ENCODE assay signal across 18 cellular contexts in genomic region chr5:78630047-78630446, GRCh38. TPM values are rescaled to one million over a fixed set of nuclear protein-coding genes. Genes with fewer than 3 reads are reported as not detected.
DNase-seq lines count a peak whose midpoint lies in the region; ATAC-seq, FAIRE-seq and TF ChIP-seq lines count a peak whose summit lies in the region.
"Had no signal": no experiment of that assay in that cellular context is flagged by ENCODE, and none has a peak within 500 bp of the region (broad histone marks: within the 10 kb centered on the region; RNA-seq: fewer than 3 reads in every experiment).

No MANE protein-coding gene starts in this region.

- H3K27ac ChIP-seq in HepG2 (ENCODE audit: extremely low read length, insufficient read depth, low read length) (no peak overlapping the region), right lobe of liver (no peak overlapping the region), osteoblast (ENCODE audit: low read depth, low read length) (no peak overlapping the region), OCI-LY7 (ENCODE audit: low read depth, low read length, poor library complexity, severe bottlenecking) (no peak overlapping the region)
- H3K27ac ChIP-seq: GM23248 had no signal

- peaks cover 24 to 80% of the 10 kb centered on the region in 2 experiments for H3K36me3 ChIP-seq in HepG2 (replicated peaks in 1 of 2; ENCODE audit: control insufficient read depth in 1 of 2, insufficient read depth in 2 of 2, low read length in 2 of 2)
- H3K36me3 ChIP-seq in right lobe of liver = no peaks in the 10 kb centered on the region
- peaks cover 31% of the 10 kb centered on the region for H3K36me3 ChIP-seq in osteoblast (ENCODE audit: insufficient read depth, low read length)
- H3K36me3 ChIP-seq in OCI-LY7 (ENCODE audit: insufficient read depth, low read length) = peaks cover 89% of the 10 kb centered on the region

- in situ Hi-C loops in HepG2 (cut with HindIII; ENCODE audit: extremely low pct_ligation_motif_present, low pct_unique_long_range_greater_than_20kb) = no loop called here

- H3K79me2 ChIP-seq in HepG2 (ENCODE audit: insufficient read depth, low read length) (peaks cover 35% of the 10 kb centered on the region), osteoblast (ENCODE audit: insufficient read depth, low read length) (peaks cover 63% of the 10 kb centered on the region), OCI-LY7 (ENCODE audit: insufficient read depth, low read depth, low read length) (no peaks in the 10 kb centered on the region)

- no peaks in the 10 kb centered on the region for H3K9me3 Mint-ChIP-seq in nephron
- H3K9me3 Mint-ChIP-seq: CD4-positive, alpha-beta T cell had no signal

- no peak overlapping the region for H2AFZ ChIP-seq in HepG2 (ENCODE audit: low read length)
- no peak overlapping the region for H2AFZ ChIP-seq in osteoblast (ENCODE audit: low read length)
- H2AFZ ChIP-seq in OCI-LY7 (ENCODE audit: low read length) = no peak overlapping the region
- H2AFZ ChIP-seq: GM23248 had no signal

- no peak for TF ChIP-seq POLR2A in HepG2 (IDR thresholded peaks at IDR 0.05; ENCODE audit: insufficient read depth in 1 of 2, low read depth in 2 of 2, low read length in 2 of 2)
- no peak for TF ChIP-seq POLR2A in right lobe of liver (IDR thresholded peaks at IDR 0.05)

- no peaks in the 10 kb centered on the region for H3K9me3 ChIP-seq in HepG2 (ENCODE audit: low read length)
- no peaks in the 10 kb centered on the region for H3K9me3 ChIP-seq in right lobe of liver
- H3K9me3 ChIP-seq in osteoblast (ENCODE audit: low read depth, low read length) = no peaks in the 10 kb centered on the region
- H3K9me3 ChIP-seq in OCI-LY7 (ENCODE audit: low read length) = no peaks in the 10 kb centered on the region

- 98% methylated on average over 5 of the region's 6 CpGs for WGBS in HepG2 (ENCODE audit: low lambda C conversion rate)
- WGBS in right lobe of liver (ENCODE audit: insufficient coverage, low coverage, low lambda C conversion rate, missing lambda C conversion rate) = 85% methylated on average over 3 of the region's 6 CpGs

- H3K4me1 ChIP-seq in HepG2 (ENCODE audit: insufficient read depth, low read length) (peaks cover 21% of the 10 kb centered on the region), right lobe of liver (no peaks in the 10 kb centered on the region), osteoblast (ENCODE audit: insufficient read depth, low read length) (peaks cover 34% of the 10 kb centered on the region), OCI-LY7 (ENCODE audit: insufficient read depth, low read length, poor library complexity, severe bottlenecking) (peaks cover 14% of the 10 kb centered on the region)

- BruUV-seq in HepG2 (replicated peaks; lab: Mats Ljungman, UMichigan) = TSS peak; percentile 8
- no TSS peak for BruUV-seq in OCI-LY7 (replicated peaks; lab: Mats Ljungman, UMichigan)

- CTCF ChIA-PET in HepG2 (lab: Yijun Ruan, JAX; ENCODE audit: low intra/inter-chr PET ratio, low total read pairs) = no interaction called here
- CTCF ChIA-PET in OCI-LY7 (lab: Charles Lee; ENCODE audit: unreplicated experiment) = no interaction called here

- FAIRE-seq in HepG2 (lab: Jason Lieb, UNC) = no peak
- FAIRE-seq: GM12892 had no signal

- H3K27me3 Mint-ChIP-seq in nephron (ENCODE audit: low read depth) = peaks cover 4% of the 10 kb centered on the region

- intact Hi-C loops in HepG2 (cut with micrococcal nuclease; ENCODE audit: unreplicated experiment) (no loop called here), right lobe of liver (cut with DNase I) (no loop called here), OCI-LY7 (cut with micrococcal nuclease; ENCODE audit: unreplicated experiment) (no loop called here), left colon (cut with DNase I, micrococcal nuclease) (no loop called here)

- DNase-seq in HepG2 (ENCODE audit: low spot score) (no peak), right lobe of liver (no peak), RPMI7951 (ENCODE audit: low read depth) (peak; percentile 77), osteoblast (ENCODE audit: insufficient read length, low spot score, missing footprints) (no peak), hypothalamus (lab: John Stamatoyannopoulos, UW) (no peak), OCI-LY7 (ENCODE audit: low spot score) (no peak), left colon (no peak)
- DNase-seq: 8988T; AML-193; C1 segment of cervical spinal cord; CD4-positive, alpha-beta T cell; DMS79; EL; GDM1; GM23248; H7 had no signal

- no peak overlapping the region for H3K4me2 ChIP-seq in HepG2 (ENCODE audit: low read depth, low read length)
- H3K4me2 ChIP-seq in osteoblast (ENCODE audit: insufficient read depth, low read length) = no peak overlapping the region
- no peak overlapping the region for H3K4me2 ChIP-seq in OCI-LY7 (ENCODE audit: low read length)

- peak overlapping the region; percentile 79 to 92 (median 89) for H3K27ac Mint-ChIP-seq in nephron
- H3K27ac Mint-ChIP-seq: CD4-positive, alpha-beta T cell had no signal

- H3K9me2 ChIP-seq in OCI-LY7 (ENCODE audit: insufficient read depth, low read length) = no peaks in the 10 kb centered on the region

- H3K9ac ChIP-seq in HepG2 (ENCODE audit: insufficient read depth, low read depth, low read length) = no peak overlapping the region
- H3K9ac ChIP-seq: GM23248 had no signal

- POLR2A ChIA-PET in HepG2 (lab: Yijun Ruan, JAX) = no interaction called here
- POLR2A ChIA-PET in OCI-LY7 (lab: Charles Lee) = interaction anchor here (0.7 kb wide), 1 partner anchor 703 kb away, joined by 3 read pairs; no protein-coding TSS in a partner anchor

- H4K20me1 ChIP-seq in HepG2 (ENCODE audit: insufficient read depth, low read length) (no peaks in the 10 kb centered on the region), osteoblast (ENCODE audit: insufficient read depth, low read length) (peaks cover 18% of the 10 kb centered on the region), OCI-LY7 (ENCODE audit: insufficient read depth, low read length) (no peaks in the 10 kb centered on the region)

- TF ChIP-seq CTCF in HepG2 (CRISPR knock-in tag; IDR thresholded peaks at IDR 0.05) (no peak), right lobe of liver (IDR thresholded peaks at IDR 0.05) (no peak), nephron (IDR thresholded peaks at IDR 0.05; ENCODE audit: unreplicated experiment in 3 of 3) (no peak), osteoblast (IDR thresholded peaks at IDR 0.05; ENCODE audit: extremely low read depth, low read depth, low read length) (no peak), OCI-LY7 (conservative IDR thresholded peaks at IDR 0.05; ENCODE audit: low read length) (no peak)

- no peak overlapping the region for H3K4me3 ChIP-seq in HepG2 (replicated peaks in 1 of 3; ENCODE audit: insufficient read depth in 1 of 3, low read depth in 2 of 3, low read length in 3 of 3)
- H3K4me3 ChIP-seq in right lobe of liver = no peak overlapping the region
- no peak overlapping the region for H3K4me3 ChIP-seq in osteoblast (ENCODE audit: insufficient read depth, low read length)
- no peak overlapping the region for H3K4me3 ChIP-seq in OCI-LY7 (ENCODE audit: low read depth, low read length, poor library complexity, severe bottlenecking)
- H3K4me3 ChIP-seq: GM23248 had no signal

- ATAC-seq in HepG2 (no peak), right lobe of liver (no peak), left colon (no peak)

- H3K27me3 ChIP-seq in HepG2 (ENCODE audit: control insufficient read depth in 1 of 2, insufficient read depth in 2 of 2, low read length in 2 of 2) (no peaks in the 10 kb centered on the region), right lobe of liver (no peaks in the 10 kb centered on the region), osteoblast (ENCODE audit: insufficient read depth, low read length) (no peaks in the 10 kb centered on the region)

- no peak for TF ChIP-seq EP300 in HepG2 (IDR thresholded peaks at IDR 0.05; ENCODE audit: low read depth in 2 of 2, low read length in 2 of 2)
- TF ChIP-seq EP300 in HepG2 (CRISPR knock-in tag; IDR thresholded peaks at IDR 0.05; ENCODE audit: borderline replicate concordance) = no peak

- H3K36me3 Mint-ChIP-seq in nephron (ENCODE audit: low read depth) = peaks cover 77% of the 10 kb centered on the region

- TF ChIP-seq RAD21 in HepG2 (CRISPR knock-in tag; IDR thresholded peaks at IDR 0.05) = no peak

- H3K4me3 Mint-ChIP-seq in nephron = no peak overlapping the region
- H3K4me3 Mint-ChIP-seq: CD4-positive, alpha-beta T cell had no signal

- H3K4me1 Mint-ChIP-seq in nephron = peaks cover 72% of the 10 kb centered on the region

TF ChIP-seq in HepG2, 621 proteins besides CTCF, POLR2A, EP300 and RAD21 (continues in another document):
- TF ChIP-seq CHCHD3 (CRISPR knock-in tag; IDR thresholded peaks at IDR 0.05) = no peak
- no peak for TF ChIP-seq ZC3H13 (CRISPR knock-in tag; IDR thresholded peaks at IDR 0.05)

RNA-seq across cellular contexts. Expression of gene LHFPL2, which starts 18.5 kb away (rescaled TPM):
- total RNA-seq in HepG2 (2016; rRNA removed; fragmentation: Illumina TruSeq; extraction: Trizol) (20.0 TPM in 2 replicates), right lobe of liver (10 to 100 TPM in 1 of 6 experiments, 1 to 10 TPM in 5; 2.6 to 11.8 (median 4.3) TPM), osteoblast (63.6 and 64.4 TPM in 2 replicates), OCI-LY7 (2022) (23.5 and 24.0 TPM in 2 replicates), left colon (10 to 100 TPM; 46.5 to 59.1 TPM)
- 9.3 and 10.4 TPM in 2 replicates for total RNA-seq in HepG2 (2016; cell fraction: cytosol; rRNA removed; fragmentation: Illumina TruSeq; extraction: Trizol; ENCODE audit: low read depth)
- 18.6 and 20.5 TPM in 2 replicates for total RNA-seq in HepG2 (2016; cell fraction: insoluble cytoplasmic fraction; rRNA removed; fragmentation: Illumina TruSeq; extraction: Trizol)
- 15.5 and 16.5 TPM in 2 replicates for total RNA-seq in HepG2 (2016; cell fraction: membrane; rRNA removed; fragmentation: Illumina TruSeq; extraction: Trizol)
- total RNA-seq in HepG2 (2016; cell fraction: nucleus; rRNA removed; fragmentation: Illumina TruSeq; extraction: Trizol) = 29.5 and 30.3 TPM in 2 replicates
- 6.0 and 6.3 TPM in 2 replicates for polyA plus RNA-seq in HepG2 (2011; rRNA removed)
- polyA plus RNA-seq in HepG2 (2011; cell fraction: cytosol; rRNA removed) = 4.6 and 6.5 TPM in 2 replicates
- 8.6 and 9.9 TPM in 2 replicates for polyA plus RNA-seq in HepG2 (2011; cell fraction: nucleus; rRNA removed)
- 9.2 and 12.5 TPM in 2 replicates for polyA plus RNA-seq in HepG2 (2012)
- 1.4 and 1.7 TPM in 2 replicates for polyA plus RNA-seq in HepG2 (2016; cell fraction: cytosol; fragmentation: Illumina TruSeq; extraction: Trizol; ENCODE audit: low read depth)
- 12.6 and 13.6 TPM in 2 replicates for polyA plus RNA-seq in HepG2 (2016; cell fraction: insoluble cytoplasmic fraction; fragmentation: Illumina TruSeq; extraction: Trizol; ENCODE audit: low read depth)
- 5.8 and 5.9 TPM in 2 replicates for polyA plus RNA-seq in HepG2 (2016; cell fraction: membrane; fragmentation: Illumina TruSeq; extraction: Trizol; ENCODE audit: low read depth)
- polyA plus RNA-seq in HepG2 (2016; cell fraction: nucleus; fragmentation: Illumina TruSeq; extraction: Trizol; ENCODE audit: insufficient read depth, low read depth) = 26.4 and 29.4 TPM in 2 replicates
- 9.6 and 24.5 TPM in 2 replicates for polyA minus RNA-seq in HepG2 (2011; rRNA and poly(A)+ RNA removed; ENCODE audit: low replicate concordance)
- polyA minus RNA-seq in HepG2 (2011; cell fraction: cytosol; rRNA and poly(A)+ RNA removed) = 13.1 and 14.4 TPM in 2 replicates
- polyA minus RNA-seq in HepG2 (2011; cell fraction: nucleus; rRNA and poly(A)+ RNA removed) = 23.7 and 26.4 TPM in 2 replicates
- total RNA-seq in RPMI7951 (2014; rRNA removed; shearing (Covaris generic)) = 35.1 and 38.2 TPM in 2 replicates
- 8.4 and 12.2 TPM in 2 replicates for total RNA-seq in OCI-LY7 (2014; rRNA removed; shearing (Covaris generic))
